In genomic region chr1:39081266-39082139, GRCh38 we compare ENCODE assay signal across 1 cellular context.
TF ChIP-seq lines count a peak whose summit lies in the region.

No MANE protein-coding gene starts in this region.

TF ChIP-seq in WTC11, 78 proteins besides CTCF, POLR2A, EP300 and RAD21 (continued from another document):
- TF ChIP-seq STAT6 (CRISPR knock-in tag; conservative IDR thresholded peaks at IDR 0.05; ENCODE audit: low read depth) (no peak), SMAD4 (CRISPR knock-in tag; IDR thresholded peaks at IDR 0.05) (no peak), IRF2 (CRISPR knock-in tag; IDR thresholded peaks at IDR 0.05; ENCODE audit: borderline replicate concordance, low read depth) (no peak), NR3C1 (CRISPR knock-in tag; conservative IDR thresholded peaks at IDR 0.05; ENCODE audit: low read depth) (no peak), GABPB1 (CRISPR knock-in tag; IDR thresholded peaks at IDR 0.05) (no peak), CBFB (CRISPR knock-in tag; IDR thresholded peaks at IDR 0.05; ENCODE audit: low read depth) (no peak), CREM (CRISPR knock-in tag; IDR thresholded peaks at IDR 0.05) (no peak)
